In the genomic region with DNA sequence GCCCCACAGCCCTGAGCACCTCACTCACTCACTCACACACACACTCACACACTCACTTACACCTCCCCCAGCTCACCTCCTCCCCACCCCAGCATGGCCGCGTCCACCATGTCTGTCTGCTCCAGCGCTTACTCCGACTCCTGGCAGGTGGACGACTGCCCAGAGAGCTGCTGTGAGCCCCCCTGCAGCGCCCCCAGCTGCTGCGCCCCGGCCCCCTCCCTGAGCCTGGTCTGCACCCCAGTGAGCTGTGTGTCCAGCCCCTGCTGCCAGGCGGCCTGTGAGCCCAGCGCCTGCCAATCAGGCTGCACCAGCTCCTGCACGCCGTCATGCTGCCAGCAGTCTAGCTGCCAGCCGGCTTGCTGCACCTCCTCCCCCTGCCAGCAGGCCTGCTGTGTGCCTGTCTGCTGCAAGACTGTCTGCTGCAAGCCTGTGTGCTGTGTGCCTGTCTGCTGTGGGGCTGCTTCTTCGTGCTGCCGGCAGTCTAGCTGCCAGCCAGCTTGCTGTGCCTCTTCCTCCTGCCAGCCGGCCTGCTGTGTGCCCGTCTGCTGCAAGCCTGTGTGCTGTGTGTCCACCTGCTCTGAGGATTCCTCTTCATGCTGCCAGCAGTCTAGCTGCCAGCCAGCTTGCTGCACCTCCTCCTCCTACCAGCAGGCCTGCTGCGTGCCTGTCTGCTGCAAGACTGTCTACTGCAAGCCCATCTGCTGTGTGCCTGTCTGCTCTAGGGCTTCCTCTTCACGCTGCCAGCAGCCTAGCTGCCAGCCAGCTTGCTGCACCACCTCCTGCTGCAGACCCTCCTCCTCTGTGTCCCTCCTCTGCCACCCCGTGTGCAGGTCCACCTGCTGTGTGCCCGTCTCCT, we compare ENCODE assay signal across 17 cellular contexts. TPM values are rescaled to one million over a fixed set of nuclear protein-coding genes. Genes with fewer than 3 reads are reported as not detected.
"Had no signal": no experiment of that assay in that cellular context is flagged by ENCODE, and none has a peak within 500 bp of the region (broad histone marks: within the 10 kb centered on the region; RNA-seq: fewer than 3 reads in every experiment).

A gene with protein sequence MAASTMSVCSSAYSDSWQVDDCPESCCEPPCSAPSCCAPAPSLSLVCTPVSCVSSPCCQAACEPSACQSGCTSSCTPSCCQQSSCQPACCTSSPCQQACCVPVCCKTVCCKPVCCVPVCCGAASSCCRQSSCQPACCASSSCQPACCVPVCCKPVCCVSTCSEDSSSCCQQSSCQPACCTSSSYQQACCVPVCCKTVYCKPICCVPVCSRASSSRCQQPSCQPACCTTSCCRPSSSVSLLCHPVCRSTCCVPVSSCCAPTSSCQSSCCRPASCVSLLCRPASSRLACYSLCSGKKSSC (plus strand): TSS at position 49 of the 856 bp plus-strand sequence. CDS start 45 bp downstream, at position 94.

RNA-seq across cellular contexts. Expression of the gene that starts here (rescaled TPM):
- total RNA-seq: activated CD8-positive, alpha-beta memory T cell treated with anti-CD3 and anti-CD28 coated beads for 36 hours; activated T-cell treated with anti-CD3 and anti-CD28 coated beads, Interleukin-2, amount 50 U/mL, for 72 hours; ascending aorta; breast epithelium; cerebellum; esophagus mucosa; gastroesophageal sphincter; heart right ventricle; left ventricle myocardium inferior; mammary epithelial cell; mononuclear cell; subcutaneous adipose tissue; T-helper 17 cell; thyroid gland; uterus had no signal
- polyA plus RNA-seq: adipose tissue, heart right ventricle, immature natural killer cell, mammary epithelial cell had no signal
